ENCODE assay signal across 18 cellular contexts in genomic region chr12:10186299-10186698, GRCh38. TPM values are rescaled to one million over a fixed set of nuclear protein-coding genes. Genes with fewer than 3 reads are reported as not detected.
DNase-seq lines count a peak whose midpoint lies in the region; ATAC-seq, FAIRE-seq and TF ChIP-seq lines count a peak whose summit lies in the region.
"Had no signal": no experiment of that assay in that cellular context is flagged by ENCODE, and none has a peak within 500 bp of the region (broad histone marks: within the 10 kb centered on the region; RNA-seq: fewer than 3 reads in every experiment).

No MANE protein-coding gene starts in this region.

- ATAC-seq in HG02885 (IDR thresholded peaks at IDR 0.05; ENCODE audit: poor library complexity, unreplicated experiment): peak; percentile 52
- ATAC-seq in GM21390 (IDR thresholded peaks at IDR 0.05; ENCODE audit: unreplicated experiment): no peak
- ATAC-seq in HG03175 (IDR thresholded peaks at IDR 0.05; ENCODE audit: unreplicated experiment): no peak
- ATAC-seq in omental fat pad (ENCODE audit: low FRiP score): no peak
- ATAC-seq: stimulated activated naive CD8-positive, alpha-beta T cell treated with anti-CD3 and anti-CD28 coated beads, Interleukin-15, Interleukin-2, amounts not matched to agents 100 U/mL and 50 U/mL, for 24 hours had no signal

- peak overlapping the region in 1 of 5 donors; percentile 12 for H3K27ac ChIP-seq in adrenal gland
- H3K27ac ChIP-seq in keratinocyte (ENCODE audit: control insufficient read depth, insufficient read depth, low read length): no peak overlapping the region
- H3K27ac ChIP-seq in small intestine (ENCODE audit: low read depth in 1 of 2, low read length in 1 of 2): no peak overlapping the region
- H3K27ac ChIP-seq: C4-2B, VCaP had no signal

- H3K36me3 ChIP-seq in adrenal gland (replicated peaks in 1 of 2): no peaks in the 10 kb centered on the region
- H3K36me3 ChIP-seq in keratinocyte (ENCODE audit: control insufficient read depth in 2 of 2, extremely low read depth in 1 of 2, insufficient read depth in 2 of 2, low read length in 2 of 2): no peaks in the 10 kb centered on the region
- H3K36me3 ChIP-seq in small intestine (ENCODE audit: control insufficient read depth in 2 of 2, insufficient read depth in 2 of 2, low read length in 2 of 2): no peaks in the 10 kb centered on the region

- no peaks in the 10 kb centered on the region for H4K20me1 ChIP-seq in keratinocyte (ENCODE audit: control insufficient read depth, extremely low read depth, insufficient read depth, low read length)

- DNase-seq in adrenal gland (peak; percentile 34 to 69 (median 49)), keratinocyte (ENCODE audit: low read depth, low spot score) (no peak), small intestine (peak; percentile 19), omental fat pad (ENCODE audit: low spot score) (no peak)
- DNase-seq in stimulated activated CD4-positive, alpha-beta T cell treated with anti-CD3 and anti-CD28 coated beads, Interleukin-15, amount 100 ng/mL, for 24 hours: no peak
- DNase-seq: activated CD8-positive, alpha-beta memory T cell treated with anti-CD3 and anti-CD28 coated beads, Interleukin-2, amount 50 U/mL, for 48 hours; cerebellar nuclear complex; erythroblast; NCI-H1694; NCI-H774; stimulated activated CD4-positive, alpha-beta T cell treated with anti-CD3 and anti-CD28 coated beads, Interleukin-4, amount 100 ng/mL, for 4 hours; stimulated activated naive CD8-positive, alpha-beta T cell treated with anti-CD3 and anti-CD28 coated beads, Interleukin-15, Interleukin-2, amounts not matched to agents 100 U/mL and 50 U/mL, for 24 hours had no signal

- no peak for FAIRE-seq in keratinocyte (lab: Jason Lieb, UNC)
- FAIRE-seq in small intestine (lab: Jason Lieb, UNC): no peak

- intact Hi-C loops in adrenal gland (cut with DNase I): no loop called here

- no peaks in the 10 kb centered on the region for H3K27me3 ChIP-seq in adrenal gland
- H3K27me3 ChIP-seq in keratinocyte (ENCODE audit: control insufficient read depth, extremely low read depth, insufficient read depth, low read length): no peaks in the 10 kb centered on the region
- H3K27me3 ChIP-seq in small intestine (ENCODE audit: control insufficient read depth in 2 of 2, insufficient read depth in 2 of 2, low read length in 2 of 2): no peaks in the 10 kb centered on the region

- no peaks in the 10 kb centered on the region for H3K9me3 ChIP-seq in adrenal gland (replicated peaks in 1 of 3)
- H3K9me3 ChIP-seq in keratinocyte (ENCODE audit: control insufficient read depth, low read depth, low read length): no peaks in the 10 kb centered on the region
- H3K9me3 ChIP-seq in small intestine (ENCODE audit: control insufficient read depth, low read depth): no peaks in the 10 kb centered on the region

- no peak overlapping the region for H3K4me2 ChIP-seq in keratinocyte (ENCODE audit: control insufficient read depth, extremely low read depth, insufficient read depth, low read depth, low read length)

- TF ChIP-seq CTCF in adrenal gland (IDR thresholded peaks at IDR 0.05) (no peak), keratinocyte (optimal IDR thresholded peaks at IDR 0.05 in 1 of 3, IDR thresholded peaks at IDR 0.05 in 1 of 3, conservative IDR thresholded peaks at IDR 0.05 in 1 of 3; ENCODE audit: extremely low read depth in 1 of 3, insufficient read depth in 2 of 3, low read length in 3 of 3) (no peak), omental fat pad (IDR thresholded peaks at IDR 0.05) (no peak)

- H3K4me3 ChIP-seq in adrenal gland: no peak overlapping the region
- no peak overlapping the region for H3K4me3 ChIP-seq in keratinocyte (ENCODE audit: control insufficient read depth in 2 of 3, extremely low read depth in 1 of 3, insufficient read depth in 2 of 3, low read depth in 1 of 3, low read length in 3 of 3)
- no peak overlapping the region for H3K4me3 ChIP-seq in small intestine (ENCODE audit: low read depth in 1 of 2, low read length in 2 of 2)

- no peaks in the 10 kb centered on the region for H3K9me1 ChIP-seq in keratinocyte (ENCODE audit: control insufficient read depth, extremely low read depth, insufficient read depth, low read length)

- dilution Hi-C loops in keratinocyte (cut with MboI; ENCODE audit: extremely low pct_ligation_motif_present, low sequenced_read_pairs): no loop called here

- H3K4me1 ChIP-seq in adrenal gland (replicated peaks in 1 of 2): no peaks in the 10 kb centered on the region
- peaks cover 16% of the 10 kb centered on the region for H3K4me1 ChIP-seq in keratinocyte (ENCODE audit: control insufficient read depth, extremely low read depth, insufficient read depth, low read length)
- no peaks in the 10 kb centered on the region for H3K4me1 ChIP-seq in small intestine (ENCODE audit: control insufficient read depth in 2 of 2, insufficient read depth in 1 of 2, low read depth in 1 of 2, low read length in 1 of 2)

- 58 to 78% (median 70%) methylated on average over 11 of the region's 11 CpGs for WGBS in adrenal gland, 4 donors
- 29 to 47% (median 34%) methylated on average over 11 of the region's 11 CpGs for WGBS in small intestine, 3 donors

- H2AFZ ChIP-seq in keratinocyte (ENCODE audit: control insufficient read depth, low read length): peak overlapping the region; percentile 34

- no peak overlapping the region for H3K9ac ChIP-seq in keratinocyte (ENCODE audit: control insufficient read depth, extremely low read depth, insufficient read depth, low read length)

- H3K79me2 ChIP-seq in keratinocyte (ENCODE audit: control insufficient read depth, insufficient read depth, low read length): no peaks in the 10 kb centered on the region

- TF ChIP-seq POLR2A in adrenal gland (IDR thresholded peaks at IDR 0.05): no peak

RNA-seq across cellular contexts. Expression of gene TMEM52B, which starts 7.5 kb away (rescaled TPM):
- total RNA-seq in adrenal gland: 1 to 10 TPM in 1 of 8 donors, under 1 TPM in 5, not detected in 2; 0.07 to 2.3 (median 0.34) TPM
- polyA plus RNA-seq in adrenal gland: under 1 TPM; 0.07 to 0.56 (median 0.37) TPM
- 0.03 TPM in 1 of 3 replicates, not detected in the others for polyA plus RNA-seq in keratinocyte
- polyA plus RNA-seq in keratinocyte (2011; ENCODE audit: low read depth): not detected
- 0.06 TPM in 1 of 2 replicates, not detected in the other for polyA plus RNA-seq in keratinocyte (2011; cell fraction: cytosol; rRNA removed)
- not detected in 2 replicates for polyA plus RNA-seq in keratinocyte (2011; cell fraction: nucleus; rRNA removed)
- not detected in 2 replicates for polyA plus RNA-seq in keratinocyte (2012; ENCODE audit: low replicate concordance)
- polyA minus RNA-seq in keratinocyte: 0.16 TPM in 1 of 3 replicates, not detected in the others
- polyA minus RNA-seq in keratinocyte (2011; cell fraction: cytosol; rRNA and poly(A)+ RNA removed): not detected
- not detected in 2 replicates for polyA minus RNA-seq in keratinocyte (2011; cell fraction: nucleus; rRNA and poly(A)+ RNA removed)
- polyA plus RNA-seq in small intestine: under 1 TPM in 1 of 3 donors, not detected in 2; 0.10 TPM
- total RNA-seq in omental fat pad: under 1 TPM in 2 of 4 donors, not detected in 2; 0.09 to 0.84 TPM
- total RNA-seq: pulmonary artery endothelial cell had no signal

RNA-seq across cellular contexts. Expression of gene OLR1, which starts 14.4 kb away (rescaled TPM):
- total RNA-seq in adrenal gland (1 to 10 TPM in 2 of 8 donors, under 1 TPM in 5, not detected in 1; 0.35 to 1.8 (median 0.68) TPM), omental fat pad (10 to 100 TPM in 2 of 4 donors, under 1 TPM in 1, not detected in 1; 0.19 to 51.2 (median 35.1) TPM)
- polyA plus RNA-seq in adrenal gland (1 to 10 TPM in 2 of 3 donors, under 1 TPM in 1; 0.37 to 2.2 (median 1.9) TPM), keratinocyte (0.03 to 0.18 TPM (median 0.17 TPM) in 3 replicates), small intestine (under 1 TPM in 2 of 3 donors, not detected in 1; 0.18 to 0.27 TPM)
- polyA plus RNA-seq in keratinocyte (2011; ENCODE audit: low read depth): 0.39 TPM
- 0.13 and 0.34 TPM in 2 replicates for polyA plus RNA-seq in keratinocyte (2011; cell fraction: cytosol; rRNA removed)
- polyA plus RNA-seq in keratinocyte (2011; cell fraction: nucleus; rRNA removed): 0.32 and 0.69 TPM in 2 replicates
- polyA plus RNA-seq in keratinocyte (2012; ENCODE audit: low replicate concordance): 0.34 TPM in 1 of 2 replicates, not detected in the other
- polyA minus RNA-seq in keratinocyte: 0.99 TPM in 1 of 3 replicates, not detected in the others
- not detected for polyA minus RNA-seq in keratinocyte (2011; cell fraction: cytosol; rRNA and poly(A)+ RNA removed)
- polyA minus RNA-seq in keratinocyte (2011; cell fraction: nucleus; rRNA and poly(A)+ RNA removed): 1.4 and 1.6 TPM in 2 replicates
- total RNA-seq: pulmonary artery endothelial cell had no signal

RNA-seq across cellular contexts. Expression of gene GABARAPL1, which starts 26.4 kb away (rescaled TPM):
- total RNA-seq in adrenal gland: 100 to 1,000 TPM in 3 of 8 donors, 10 to 100 TPM in 5; 71.6 to 146 (median 89.4) TPM
- 100 to 1,000 TPM in 1 of 3 donors, 10 to 100 TPM in 2; 58.2 to 224 (median 58.9) TPM for polyA plus RNA-seq in adrenal gland
- polyA plus RNA-seq in keratinocyte: 15.6 to 27.2 TPM (median 24.3 TPM) in 3 replicates
- 27.0 TPM for polyA plus RNA-seq in keratinocyte (2011; ENCODE audit: low read depth)
- 21.6 and 41.0 TPM in 2 replicates for polyA plus RNA-seq in keratinocyte (2011; cell fraction: cytosol; rRNA removed)
- polyA plus RNA-seq in keratinocyte (2011; cell fraction: nucleus; rRNA removed): 32.6 and 33.1 TPM in 2 replicates
- polyA plus RNA-seq in keratinocyte (2012; ENCODE audit: low replicate concordance): 14.1 and 46.3 TPM in 2 replicates
- polyA minus RNA-seq in keratinocyte: 3.3 to 22.5 TPM (median 18.6 TPM) in 3 replicates
- 10.4 TPM for polyA minus RNA-seq in keratinocyte (2011; cell fraction: cytosol; rRNA and poly(A)+ RNA removed)
- polyA minus RNA-seq in keratinocyte (2011; cell fraction: nucleus; rRNA and poly(A)+ RNA removed): 23.6 and 28.6 TPM in 2 replicates
- polyA plus RNA-seq in small intestine: 10 to 100 TPM; 38.9 to 59.4 (median 56.6) TPM
- total RNA-seq in omental fat pad: 100 to 1,000 TPM; 165 to 335 (median 268) TPM

RNA-seq across cellular contexts. Expression of gene CLEC7A, which starts 56.3 kb away (rescaled TPM):
- 10 to 100 TPM in 4 of 8 donors, 1 to 10 TPM in 4; 5.2 to 23.6 (median 10.5) TPM for total RNA-seq in adrenal gland
- 1 to 10 TPM; 3.8 to 4.9 (median 3.9) TPM for polyA plus RNA-seq in adrenal gland
- 0.31 to 0.62 TPM (median 0.62 TPM) in 3 replicates for polyA plus RNA-seq in keratinocyte
- polyA plus RNA-seq in keratinocyte (2011; ENCODE audit: low read depth): not detected
- polyA plus RNA-seq in keratinocyte (2011; cell fraction: cytosol; rRNA removed): 0.12 and 0.18 TPM in 2 replicates
- 0.17 and 0.29 TPM in 2 replicates for polyA plus RNA-seq in keratinocyte (2011; cell fraction: nucleus; rRNA removed)
- polyA plus RNA-seq in keratinocyte (2012; ENCODE audit: low replicate concordance): 0.17 TPM in 1 of 2 replicates, not detected in the other
- polyA minus RNA-seq in keratinocyte: 0.06 to 0.13 TPM in 2 of 3 replicates, not detected in the other
- not detected for polyA minus RNA-seq in keratinocyte (2011; cell fraction: cytosol; rRNA and poly(A)+ RNA removed)
- not detected in 2 replicates for polyA minus RNA-seq in keratinocyte (2011; cell fraction: nucleus; rRNA and poly(A)+ RNA removed)
- 1 to 10 TPM in 2 of 3 donors, under 1 TPM in 1; 0.45 to 5.9 (median 4.5) TPM for polyA plus RNA-seq in small intestine
- total RNA-seq in omental fat pad: 10 to 100 TPM; 12.6 to 27.6 (median 18.8) TPM

Comparison
In these comparisons a context has a peak if more than half of its experiments do, and no peak if none do; other contexts are left out.
1. DNase-seq: peak in adrenal gland (7 of 7) and small intestine (single experiment); none in keratinocyte (single experiment), stimulated activated CD4-positive, alpha-beta T cell treated with anti-CD3 and anti-CD28 coated beads, Interleukin-15, amount 100 ng/mL, for 24 hours (single experiment) and omental fat pad (single experiment).